23 cellular contexts compared by ENCODE assay signal in genomic region chr21:40340357-40340756, GRCh38.
"Had no signal": no experiment of that assay in that cellular context is flagged by ENCODE, and none has a peak within 500 bp of the region (broad histone marks: within the 10 kb centered on the region; RNA-seq: fewer than 3 reads in every experiment).

No MANE protein-coding gene starts in this region.

- H3K36me3 ChIP-seq: colonic mucosa, esophagus squamous epithelium, gastrocnemius medialis, heart left ventricle, left lung, lower lobe of right lung had no signal

- DNase-seq: colonic mucosa; cortex of kidney; effector CD8-positive, alpha-beta T cell; effector memory CD8-positive, alpha-beta T cell; endodermal cell; erythroblast; esophagus squamous epithelium; foreskin fibroblast; foreskin melanocyte; gastrocnemius medialis; heart left ventricle; hypothalamus; immature natural killer cell; left cardiac atrium; left lung; left ventricle myocardium superior; lower lobe of right lung; mesenchymal stem cell; mucosa of descending colon; naive B cell; naive thymus-derived CD8-positive, alpha-beta T cell had no signal

- H3K27ac ChIP-seq: colonic mucosa, epithelial cell of prostate, esophagus squamous epithelium, gastrocnemius medialis, heart left ventricle, hepatocyte, left lung, lower lobe of right lung had no signal

- H3K9me3 ChIP-seq: colonic mucosa, esophagus squamous epithelium, gastrocnemius medialis, heart left ventricle, left lung, lower lobe of right lung, mucosa of descending colon had no signal

- H3K4me3 ChIP-seq: colonic mucosa, esophagus squamous epithelium, gastrocnemius medialis, heart left ventricle, hepatocyte, left lung, lower lobe of right lung, mucosa of descending colon had no signal

- H3K27me3 ChIP-seq: colonic mucosa, esophagus squamous epithelium, gastrocnemius medialis, hepatocyte, left lung had no signal

- H3K4me2 ChIP-seq: hepatocyte had no signal

- H2AFZ ChIP-seq: hepatocyte had no signal

- H3K79me2 ChIP-seq: hepatocyte had no signal
